8 cellular contexts compared by ENCODE assay signal in genomic region chr3:45551214-45552010, GRCh38. TPM values are rescaled to one million over a fixed set of nuclear protein-coding genes. Genes with fewer than 3 reads are reported as not detected.
A peak's percentile ranks its signal among the peaks of the same experiment; 100 is the strongest.
DNase-seq lines count a peak whose midpoint lies in the region; ATAC-seq and TF ChIP-seq lines count a peak whose summit lies in the region.

No MANE protein-coding gene starts in this region.

- no TSS peak for BruUV-seq in Calu3 (replicated peaks; lab: Mats Ljungman, UMichigan)

- H3K4me1 Mint-ChIP-seq in Calu3 (ENCODE audit: low read depth, unreplicated experiment) = peaks cover 19% of the 10 kb centered on the region

- peak overlapping the region; percentile 38 for H3K27ac ChIP-seq in rectal smooth muscle tissue (ENCODE audit: low read depth, low read length)

- intact Hi-C loops in Calu3 (cut with micrococcal nuclease; ENCODE audit: unreplicated experiment) = no loop called here

- no peaks in the 10 kb centered on the region for H3K27me3 ChIP-seq in rectal smooth muscle tissue (ENCODE audit: control insufficient read depth, insufficient read depth, low read length)

- no peak overlapping the region for H3K4me3 Mint-ChIP-seq in Calu3 (ENCODE audit: low read depth, unreplicated experiment)

- H3K36me3 ChIP-seq in rectal smooth muscle tissue (ENCODE audit: control insufficient read depth, insufficient read depth, low read length) = peaks cover 3% of the 10 kb centered on the region

- H3K4me3 ChIP-seq in foreskin fibroblast (ENCODE audit: low read depth in 1 of 2, low read length in 2 of 2) (no peak overlapping the region), rectal smooth muscle tissue (ENCODE audit: low read length) (no peak overlapping the region)

- DNase-seq in Calu3 = peak; percentile 33
- DNase-seq in RPMI7951 (ENCODE audit: low read depth) = peak; percentile 100
- DNase-seq in foreskin fibroblast = peak; percentile 99
- no peak for DNase-seq in activated naive CD4-positive, alpha-beta T cell treated with Interleukin-2 at 50 U/mL for 16 hours
- DNase-seq in NCI-H1930 (lab: John Stamatoyannopoulos, UW) = no peak

- CTCF ChIA-PET in Calu3 (lab: Charles Lee) = no interaction called here

- H3K9me3 Mint-ChIP-seq in Calu3 (ENCODE audit: low read depth, unreplicated experiment) = no peaks in the 10 kb centered on the region

- H3K36me3 Mint-ChIP-seq in Calu3 (ENCODE audit: insufficient read depth, unreplicated experiment) = peaks cover 14% of the 10 kb centered on the region

- peaks cover 14% of the 10 kb centered on the region for H3K4me1 ChIP-seq in rectal smooth muscle tissue (ENCODE audit: control insufficient read depth, insufficient read depth, low read length)

- H3K27ac Mint-ChIP-seq in Calu3 (ENCODE audit: unreplicated experiment) = no peak overlapping the region

- no peak overlapping the region for H3K9ac ChIP-seq in rectal smooth muscle tissue (ENCODE audit: low read length)

- H3K27me3 Mint-ChIP-seq in Calu3 (ENCODE audit: unreplicated experiment) = no peaks in the 10 kb centered on the region

- ATAC-seq in GM21576 (IDR thresholded peaks at IDR 0.05; ENCODE audit: unreplicated experiment) (no peak), HG02870 (IDR thresholded peaks at IDR 0.05; ENCODE audit: unreplicated experiment) (no peak)

- TF ChIP-seq CTCF in Calu3 (IDR thresholded peaks at IDR 0.05; ENCODE audit: unreplicated experiment) (no peak), foreskin fibroblast (IDR thresholded peaks at IDR 0.05; ENCODE audit: low read depth, low read length) (no peak)

RNA-seq across cellular contexts. Expression of gene LIMD1, which starts 43.1 kb away (rescaled TPM):
- 38.7 and 39.8 TPM in 2 replicates for total RNA-seq in Calu3 (2022)
- total RNA-seq in RPMI7951 (2014; rRNA removed; shearing (Covaris generic)) = 40.0 and 44.9 TPM in 2 replicates

Comparison
In these comparisons a context has a peak if more than half of its experiments do, and no peak if none do; other contexts are left out.
1. DNase-seq: peak in Calu3 (single experiment), RPMI7951 (single experiment) and foreskin fibroblast (2 of 2); none in activated naive CD4-positive, alpha-beta T cell treated with Interleukin-2 at 50 U/mL for 16 hours (single experiment) and NCI-H1930 (0 of 2).